Comparison of ENCODE assay signal across 18 cellular contexts in the genomic region with DNA sequence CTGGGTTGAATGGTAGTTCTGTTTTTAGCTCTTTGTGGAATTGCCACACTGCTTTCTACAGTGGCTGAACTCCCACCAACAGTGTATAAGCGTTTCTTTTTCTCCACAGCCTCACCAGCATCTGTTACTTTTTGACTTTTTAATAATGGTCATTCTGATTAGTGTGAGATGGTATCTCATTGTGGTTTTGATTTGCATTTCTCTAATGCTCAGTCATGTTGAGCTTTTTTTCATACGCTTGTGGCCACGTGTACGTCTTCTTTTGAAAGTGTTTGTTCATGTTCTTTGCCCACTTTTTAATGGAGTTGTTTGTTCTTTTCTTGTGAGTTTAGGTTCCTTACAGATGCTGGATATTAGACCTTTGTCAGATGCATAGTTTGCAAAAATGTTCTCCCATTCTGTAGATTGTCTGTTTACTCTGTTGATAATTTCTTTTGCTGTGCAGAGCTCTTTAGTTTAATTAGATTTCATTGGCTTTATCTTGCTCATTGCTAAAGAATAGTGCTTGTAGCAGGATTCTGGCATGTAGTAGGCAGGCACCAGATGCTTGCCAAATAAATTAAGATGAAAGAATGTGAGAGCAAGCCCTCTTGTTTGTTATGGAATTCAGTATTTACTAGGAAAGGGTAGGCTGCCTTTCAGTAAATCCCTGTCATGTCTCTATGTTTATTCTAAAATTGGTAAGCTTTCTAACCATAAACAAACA.
"Had no signal": no experiment of that assay in that cellular context is flagged by ENCODE, and none has a peak within 500 bp of the region (broad histone marks: within the 10 kb centered on the region; RNA-seq: fewer than 3 reads in every experiment).

No MANE protein-coding gene starts in this region.

- H3K27ac Mint-ChIP-seq: activated CD4-positive, alpha-beta memory T cell treated with anti-CD3 and anti-CD28 coated beads, Interleukin-2, amount 10 ng/mL, durations not matched to agents 7 days and 5 days; activated naive CD8-positive, alpha-beta T cell treated with anti-CD3 and anti-CD28 coated beads for 36 hours; naive thymus-derived CD4-positive, alpha-beta T cell had no signal

- H3K9me3 Mint-ChIP-seq: activated CD4-positive, alpha-beta memory T cell treated with anti-CD3 and anti-CD28 coated beads, Interleukin-2, amount 10 ng/mL, durations not matched to agents 7 days and 5 days; activated naive CD8-positive, alpha-beta T cell treated with anti-CD3 and anti-CD28 coated beads for 36 hours had no signal

- H3K4me3 ChIP-seq: body of pancreas, esophagus muscularis mucosa, gastrocnemius medialis, hepatocyte, psoas muscle, sigmoid colon had no signal

- H3K36me3 ChIP-seq: esophagus muscularis mucosa, gastrocnemius medialis, sigmoid colon had no signal

- H3K27me3 ChIP-seq: body of pancreas, esophagus muscularis mucosa, gastrocnemius medialis, hepatocyte, sigmoid colon had no signal

- H3K4me3 Mint-ChIP-seq: activated CD4-positive, alpha-beta memory T cell treated with anti-CD3 and anti-CD28 coated beads, Interleukin-2, amount 10 ng/mL, durations not matched to agents 7 days and 5 days; activated naive CD8-positive, alpha-beta T cell treated with anti-CD3 and anti-CD28 coated beads for 36 hours; naive thymus-derived CD4-positive, alpha-beta T cell had no signal

- H3K4me1 Mint-ChIP-seq: activated CD4-positive, alpha-beta memory T cell treated with anti-CD3 and anti-CD28 coated beads, Interleukin-2, amount 10 ng/mL, durations not matched to agents 7 days and 5 days; activated naive CD8-positive, alpha-beta T cell treated with anti-CD3 and anti-CD28 coated beads for 36 hours; naive thymus-derived CD4-positive, alpha-beta T cell had no signal

- ATAC-seq: body of pancreas; gastrocnemius medialis; naive thymus-derived CD4-positive, alpha-beta T cell; psoas muscle had no signal

- H3K27me3 Mint-ChIP-seq: activated CD4-positive, alpha-beta memory T cell treated with anti-CD3 and anti-CD28 coated beads, Interleukin-2, amount 10 ng/mL, durations not matched to agents 7 days and 5 days; activated naive CD8-positive, alpha-beta T cell treated with anti-CD3 and anti-CD28 coated beads for 36 hours; naive thymus-derived CD4-positive, alpha-beta T cell had no signal

- H3K9me3 ChIP-seq: body of pancreas, esophagus muscularis mucosa, gastrocnemius medialis, psoas muscle, sigmoid colon had no signal

- DNase-seq: activated CD4-positive, alpha-beta memory T cell treated with anti-CD3 and anti-CD28 coated beads, Interleukin-2, amount 10 ng/mL, durations not matched to agents 7 days and 5 days; activated gamma-delta T cell; activated naive CD8-positive, alpha-beta T cell treated with anti-CD3 and anti-CD28 coated beads for 36 hours; activated T-cell treated with anti-CD3 and anti-CD28 coated beads, Interleukin-2, amount 50 U/mL, for 48 hours; body of pancreas; cerebellar nuclear complex; gastrocnemius medialis; kidney glomerular epithelial cell; naive thymus-derived CD4-positive, alpha-beta T cell; nucleus accumbens; psoas muscle; sigmoid colon; stimulated activated CD4-positive, alpha-beta T cell treated with anti-CD3 and anti-CD28 coated beads, Interleukin-2, amount 100 ng/mL, for 24 hours; stimulated activated naive CD4-positive, alpha-beta T cell; substantia nigra; trophoblast cell had no signal

- H3K36me3 Mint-ChIP-seq: activated naive CD8-positive, alpha-beta T cell treated with anti-CD3 and anti-CD28 coated beads for 36 hours; naive thymus-derived CD4-positive, alpha-beta T cell had no signal
